1 cellular context compared by ENCODE assay signal in genomic region chr9:36407122-36407723, GRCh38.
A peak's percentile ranks its signal among the peaks of the same experiment; 100 is the strongest.
TF ChIP-seq lines count a peak whose summit lies in the region.

No MANE protein-coding gene starts in this region.

TF ChIP-seq in SK-N-SH, 30 proteins besides CTCF, POLR2A, EP300 and RAD21 (continued from another document):
- TF ChIP-seq TEAD4 (IDR thresholded peaks at IDR 0.05; ENCODE audit: borderline replicate concordance, insufficient read depth) (no peak), GATA2 (CRISPR knock-in tag; IDR thresholded peaks at IDR 0.05) (no peak), SIN3A (IDR thresholded peaks at IDR 0.05; ENCODE audit: borderline replicate concordance, low read depth, low read length) (no peak), RCOR1 (IDR thresholded peaks at IDR 0.05; ENCODE audit: low read length) (peak; percentile 20; the same call in 1 of the 2 replicates), TCF12 (IDR thresholded peaks at IDR 0.05) (peak; percentile 85), SMC3 (IDR thresholded peaks at IDR 0.05; ENCODE audit: low read depth, low read length) (peak; percentile 82)
